8 cellular contexts compared by ENCODE assay signal in the genomic region with DNA sequence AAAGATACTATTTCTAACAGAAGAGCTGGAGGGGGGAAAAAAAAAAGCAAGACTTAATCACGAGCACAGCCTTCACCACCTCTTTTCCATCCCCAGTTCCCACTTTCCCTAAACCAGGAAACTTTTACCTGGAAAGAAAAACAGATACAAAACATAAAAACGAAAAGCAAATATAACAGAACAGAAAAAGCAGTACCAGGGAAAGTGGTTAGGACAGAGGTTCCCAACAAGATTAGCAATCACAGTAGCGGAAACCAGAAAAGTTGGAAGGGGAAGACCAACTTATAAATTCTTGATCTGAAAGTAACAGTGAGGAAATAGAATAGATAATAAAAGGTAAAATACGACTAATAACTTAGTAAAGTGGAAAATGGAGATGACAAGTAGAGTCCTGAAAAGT. TPM values are rescaled to one million over a fixed set of nuclear protein-coding genes. Genes with fewer than 3 reads are reported as not detected.
A peak's percentile ranks its signal among the peaks of the same experiment; 100 is the strongest.
DNase-seq lines count a peak whose midpoint lies in the region; ATAC-seq and TF ChIP-seq lines count a peak whose summit lies in the region.

No MANE protein-coding gene starts in this region.

- H3K27ac ChIP-seq in adrenal gland (peak overlapping the region in 3 of 5 donors; percentile 94 to 98 (median 96)), left lung (peak overlapping the region; percentile 95 to 96), suprapubic skin (peak overlapping the region; percentile 93)

- peak overlapping the region; percentile 92 for H3K27ac Mint-ChIP-seq in activated CD4-positive, alpha-beta T cell treated with anti-CD3 and anti-CD28 coated beads for 36 hours

- POLR2A ChIA-PET in activated CD4-positive, alpha-beta T cell treated with anti-CD3 and anti-CD28 coated beads for 36 hours (lab: Charles Lee): interaction anchor here (0.7 to 3.3 kb wide), 9 partner anchors 11 to 1431 kb away, joined by 3 to 24 read pairs (median 5); partner anchors contain the start of genes BAG6, GPANK1, PRRC2A and TNF

- no peak for TF ChIP-seq EP300 in suprapubic skin (IDR thresholded peaks at IDR 0.05)

- peak overlapping the region; percentile 79 for H3K4me3 Mint-ChIP-seq in activated CD4-positive, alpha-beta T cell treated with anti-CD3 and anti-CD28 coated beads for 36 hours

- TF ChIP-seq POLR2A in adrenal gland (IDR thresholded peaks at IDR 0.05) (no peak), suprapubic skin (IDR thresholded peaks at IDR 0.05) (no peak)

- H3K4me1 ChIP-seq in adrenal gland (replicated peaks in 1 of 2) (peaks cover 20 to 45% of the 10 kb centered on the region in 2 donors), left lung (peaks cover 20 to 59% of the 10 kb centered on the region in 2 donors), suprapubic skin (peaks cover 44% of the 10 kb centered on the region)

- CTCF ChIA-PET in activated CD4-positive, alpha-beta T cell treated with anti-CD3 and anti-CD28 coated beads for 36 hours (lab: Charles Lee): interaction anchor here (0.6 to 15.4 kb wide), 9 partner anchors 8 to 576 kb away, joined by 3 to 658 read pairs (median 4); partner anchors contain the start of genes LTB and NCR3

- no peaks in the 10 kb centered on the region for H3K27me3 Mint-ChIP-seq in activated CD4-positive, alpha-beta T cell treated with anti-CD3 and anti-CD28 coated beads for 36 hours

- TF ChIP-seq CTCF in adrenal gland (IDR thresholded peaks at IDR 0.05): no peak
- no peak for TF ChIP-seq CTCF in left lung (IDR thresholded peaks at IDR 0.05)
- TF ChIP-seq CTCF in suprapubic skin (IDR thresholded peaks at IDR 0.05): no peak

- H3K4me3 ChIP-seq in adrenal gland (peak overlapping the region in 3 of 4 donors; percentile 44 to 86 (median 78)), left lung (peak overlapping the region; percentile 66 to 83), suprapubic skin (peak overlapping the region; percentile 72)

- H3K27me3 ChIP-seq in adrenal gland (no peaks in the 10 kb centered on the region), left lung (no peaks in the 10 kb centered on the region), suprapubic skin (no peaks in the 10 kb centered on the region)

- H3K9me3 Mint-ChIP-seq in activated CD4-positive, alpha-beta T cell treated with anti-CD3 and anti-CD28 coated beads for 36 hours (ENCODE audit: low read depth): no peaks in the 10 kb centered on the region

- peaks cover 0 to 47% of the 10 kb centered on the region in 2 donors for H3K36me3 ChIP-seq in adrenal gland (replicated peaks in 1 of 2)
- H3K36me3 ChIP-seq in left lung: peaks cover 0 to 47% of the 10 kb centered on the region in 2 donors
- peaks cover 45% of the 10 kb centered on the region for H3K36me3 ChIP-seq in suprapubic skin

- no peaks in the 10 kb centered on the region for H3K9me3 ChIP-seq in adrenal gland (replicated peaks in 1 of 3)
- no peaks in the 10 kb centered on the region for H3K9me3 ChIP-seq in left lung
- no peaks in the 10 kb centered on the region for H3K9me3 ChIP-seq in suprapubic skin

- WGBS in adrenal gland, 4 donors: 11 to 16% (median 15%) methylated on average over 4 of the region's 4 CpGs
- WGBS in suprapubic skin: 9% methylated on average over 4 of the region's 4 CpGs

- intact Hi-C loops in activated CD4-positive, alpha-beta T cell treated with anti-CD3 and anti-CD28 coated beads for 36 hours (cut with DNase I, micrococcal nuclease): loop anchor here (1.0 to 10.0 kb wide), 9 partner anchors 46 to 926 kb away; partner anchors contain the start of genes AGPAT1 (in 1 of the 2), ATF6B (in 1 of the 2), MICA (in 1 of the 2) and MRPS18B (in 1 of the 2)
- intact Hi-C loops in adrenal gland (cut with DNase I) (no loop called here), left lung (cut with DNase I) (loop anchor here in 1 of 2 donors (10.0 kb wide), 1 partner anchor 54 kb away; the partner anchor contains the start of gene NCR3)

- no peak for ATAC-seq in activated CD4-positive, alpha-beta T cell treated with anti-CD3 and anti-CD28 coated beads for 36 hours
- ATAC-seq in left lung: no peak
- ATAC-seq in GM18517 (IDR thresholded peaks at IDR 0.05; ENCODE audit: unreplicated experiment): no peak

- DNase-seq in activated CD4-positive, alpha-beta T cell treated with anti-CD3 and anti-CD28 coated beads for 36 hours: no peak
- DNase-seq in activated CD4-positive, alpha-beta T cell treated with anti-CD3 and anti-CD28 coated beads, Interleukin-2, amount 50 U/mL, for 48 hours: no peak
- DNase-seq in adrenal gland (no peak), left lung (no peak), suprapubic skin (ENCODE audit: low spot score in 2 of 2) (no peak), islet precursor cell (no peak)
- no peak for DNase-seq in activated CD8-positive, alpha-beta memory T cell treated with anti-CD3 and anti-CD28 coated beads for 24 hours

- peaks cover 48% of the 10 kb centered on the region for H3K4me1 Mint-ChIP-seq in activated CD4-positive, alpha-beta T cell treated with anti-CD3 and anti-CD28 coated beads for 36 hours

- peaks cover 59% of the 10 kb centered on the region for H3K36me3 Mint-ChIP-seq in activated CD4-positive, alpha-beta T cell treated with anti-CD3 and anti-CD28 coated beads for 36 hours (ENCODE audit: low read depth)

RNA-seq across cellular contexts. Expression of gene DDX39B, which starts 1.2 kb away (rescaled TPM):
- total RNA-seq in activated CD4-positive, alpha-beta T cell treated with anti-CD3 and anti-CD28 coated beads for 36 hours: 100 to 1,000 TPM; 517 to 569 TPM
- total RNA-seq in adrenal gland (100 to 1,000 TPM; 155 to 345 (median 279) TPM), left lung (100 to 1,000 TPM; 201 to 319 TPM), suprapubic skin (100 to 1,000 TPM; 254 to 449 (median 281) TPM)
- polyA plus RNA-seq in adrenal gland: 100 to 1,000 TPM; 167 to 969 (median 968) TPM

RNA-seq across cellular contexts. Expression of gene ATP6V1G2, which starts 5.8 kb away (rescaled TPM):
- total RNA-seq in activated CD4-positive, alpha-beta T cell treated with anti-CD3 and anti-CD28 coated beads for 36 hours: 1 to 10 TPM; 1.9 to 2.1 TPM
- total RNA-seq in adrenal gland (1 to 10 TPM in 6 of 8 donors, under 1 TPM in 2; 0.87 to 4.8 (median 2.7) TPM), left lung (1 to 10 TPM; 1.0 to 1.6 TPM), suprapubic skin (1 to 10 TPM in 2 of 4 donors, under 1 TPM in 1, not detected in 1; 0.64 to 1.6 (median 1.4) TPM)
- 1 to 10 TPM; 2.8 to 6.6 (median 5.6) TPM for polyA plus RNA-seq in adrenal gland

RNA-seq across cellular contexts. Expression of gene NFKBIL1, which starts 6.8 kb away (rescaled TPM):
- 10 to 100 TPM; 18.1 to 19.0 TPM for total RNA-seq in activated CD4-positive, alpha-beta T cell treated with anti-CD3 and anti-CD28 coated beads for 36 hours
- total RNA-seq in adrenal gland (10 to 100 TPM; 15.1 to 33.6 (median 28.0) TPM), left lung (10 to 100 TPM; 15.0 to 17.2 TPM), suprapubic skin (10 to 100 TPM; 23.6 to 29.5 (median 25.7) TPM)
- polyA plus RNA-seq in adrenal gland: 10 to 100 TPM in 2 of 3 donors, 1 to 10 TPM in 1; 5.0 to 46.2 (median 27.6) TPM

RNA-seq across cellular contexts. Expression of gene MCCD1, which starts 11.9 kb away (rescaled TPM):
- total RNA-seq in activated CD4-positive, alpha-beta T cell treated with anti-CD3 and anti-CD28 coated beads for 36 hours: not detected
- total RNA-seq in adrenal gland (not detected), left lung (not detected), suprapubic skin (not detected)
- not detected for polyA plus RNA-seq in adrenal gland

RNA-seq across cellular contexts. Expression of gene LTA, which starts 31.4 kb away (rescaled TPM):
- 100 to 1,000 TPM; 396 to 570 TPM for total RNA-seq in activated CD4-positive, alpha-beta T cell treated with anti-CD3 and anti-CD28 coated beads for 36 hours
- total RNA-seq in adrenal gland (1 to 10 TPM in 2 of 8 donors, not detected in 6; 1.2 to 1.4 TPM), left lung (under 1 TPM; 0.17 to 0.65 TPM), suprapubic skin (under 1 TPM in 1 of 4 donors, not detected in 3; 0.47 TPM)
- polyA plus RNA-seq in adrenal gland: under 1 TPM in 2 of 3 donors, not detected in 1; 0.20 to 0.72 TPM

Comparison
In these comparisons a context has a peak if more than half of its experiments do, and no peak if none do; other contexts are left out.
1. intact Hi-C loops: an anchor here in activated CD4-positive, alpha-beta T cell treated with anti-CD3 and anti-CD28 coated beads for 36 hours (1.0 to 10.0 kb wide); none called in adrenal gland.